ENCODE assay signal across 18 cellular contexts in genomic region chr4:86034616-86035015, GRCh38.
DNase-seq lines count a peak whose midpoint lies in the region; ATAC-seq and TF ChIP-seq lines count a peak whose summit lies in the region.
"Had no signal": no experiment of that assay in that cellular context is flagged by ENCODE, and none has a peak within 500 bp of the region (broad histone marks: within the 10 kb centered on the region; RNA-seq: fewer than 3 reads in every experiment).

No MANE protein-coding gene starts in this region.

- H3K9me3 Mint-ChIP-seq in MCF 10A (ENCODE audit: unreplicated experiment) (no peaks in the 10 kb centered on the region), chondrocyte (ENCODE audit: low read depth) (no peaks in the 10 kb centered on the region)
- no peaks in the 10 kb centered on the region for H3K9me3 Mint-ChIP-seq in stimulated activated naive CD8-positive, alpha-beta T cell treated with anti-CD3 and anti-CD28 coated beads, Interleukin-15, amount 100 ng/mL, for 72 hours
- H3K9me3 Mint-ChIP-seq in activated CD4-positive, alpha-beta T cell treated with anti-CD3 and anti-CD28 coated beads, Interleukin-2, amount 10 ng/mL, durations not matched to agents 24 days and 14 days = no peaks in the 10 kb centered on the region
- H3K9me3 Mint-ChIP-seq: HFFc6 had no signal

- no peak overlapping the region for H3K27ac ChIP-seq in breast epithelium
- H3K27ac ChIP-seq in mesenchymal stem cell (ENCODE audit: low read length, poor library complexity, severe bottlenecking) = no peak overlapping the region
- H3K27ac ChIP-seq: 22Rv1, BLaER1 had no signal

- H3K79me1 ChIP-seq in mesenchymal stem cell (replicated peaks; ENCODE audit: low read length, poor library complexity, severe bottlenecking) = no peaks in the 10 kb centered on the region

- H2BK5ac ChIP-seq in mesenchymal stem cell (ENCODE audit: low read depth, low read length, poor library complexity, severe bottlenecking) = no peak overlapping the region

- H3K4ac ChIP-seq in mesenchymal stem cell (ENCODE audit: low read depth in 1 of 2, low read length in 2 of 2) = no peak overlapping the region

- no peak overlapping the region for H4K91ac ChIP-seq in mesenchymal stem cell (ENCODE audit: low read length)

- no peak overlapping the region for H2AK5ac ChIP-seq in mesenchymal stem cell (ENCODE audit: low read length, severe bottlenecking)

- WGBS in mesenchymal stem cell = 99% methylated on average over 2 of the region's 2 CpGs
- WGBS in lower leg skin, 2 donors = 89 to 92% methylated on average over 2 of the region's 2 CpGs

- H3K18ac ChIP-seq in mesenchymal stem cell (ENCODE audit: low read depth in 1 of 2, low read length in 2 of 2) = peak overlapping the region in 1 of 2 experiments; percentile 80

- no peak for TF ChIP-seq CTCF in MCF 10A (IDR thresholded peaks at IDR 0.05; ENCODE audit: unreplicated experiment)
- TF ChIP-seq CTCF in breast epithelium (IDR thresholded peaks at IDR 0.05) = no peak
- no peak for TF ChIP-seq CTCF in chondrocyte (IDR thresholded peaks at IDR 0.05)
- no peak for TF ChIP-seq CTCF in lower leg skin (IDR thresholded peaks at IDR 0.05)

- no peak overlapping the region for H2BK15ac ChIP-seq in mesenchymal stem cell (ENCODE audit: low read depth, poor library complexity, severe bottlenecking)

- intact Hi-C loops in MCF 10A (cut with micrococcal nuclease) = no loop called here
- intact Hi-C loops in breast epithelium (cut with DNase I; ENCODE audit: low total_unique reads) = no loop called here
- intact Hi-C loops in activated CD4-positive, alpha-beta T cell treated with anti-CD3 and anti-CD28 coated beads, Interleukin-2, amount 10 ng/mL, durations not matched to agents 24 days and 14 days (cut with micrococcal nuclease) = no loop called here
- intact Hi-C loops in lower leg skin (cut with DNase I; ENCODE audit: low total_unique reads) = no loop called here

- H3K14ac ChIP-seq in mesenchymal stem cell (ENCODE audit: low read length in 2 of 2) = no peak overlapping the region

- H3K36me3 ChIP-seq in breast epithelium (no peaks in the 10 kb centered on the region), mesenchymal stem cell (ENCODE audit: control insufficient read depth in 1 of 2, insufficient read depth in 2 of 2, low read depth in 1 of 2, low read length in 2 of 2) (no peaks in the 10 kb centered on the region)
- H3K36me3 ChIP-seq: BLaER1 had no signal

- H3K4me3 ChIP-seq in breast epithelium (no peak overlapping the region), mesenchymal stem cell (ENCODE audit: insufficient read depth in 1 of 2, low read depth in 1 of 2, low read length in 2 of 2) (no peak overlapping the region), lower leg skin (ENCODE audit: low read depth, poor library complexity, severe bottlenecking) (no peak overlapping the region)
- H3K4me3 ChIP-seq: BLaER1 had no signal

- H3K27ac Mint-ChIP-seq in MCF 10A (ENCODE audit: low read depth, unreplicated experiment) (peak overlapping the region; percentile 27), chondrocyte (ENCODE audit: unreplicated experiment) (peak overlapping the region; percentile 25)
- no peak overlapping the region for H3K27ac Mint-ChIP-seq in stimulated activated naive CD8-positive, alpha-beta T cell treated with anti-CD3 and anti-CD28 coated beads, Interleukin-15, amount 100 ng/mL, for 72 hours
- H3K27ac Mint-ChIP-seq in activated CD4-positive, alpha-beta T cell treated with anti-CD3 and anti-CD28 coated beads, Interleukin-2, amount 10 ng/mL, durations not matched to agents 24 days and 14 days = no peak overlapping the region
- H3K27ac Mint-ChIP-seq: CD8-positive, alpha-beta memory T cell; HFFc6 had no signal

- POLR2A ChIA-PET in MCF 10A (lab: Yijun Ruan, JAX) = no interaction called here

- ATAC-seq in GM19023 (IDR thresholded peaks at IDR 0.05; ENCODE audit: unreplicated experiment) = no peak
- no peak for ATAC-seq in stimulated activated naive CD8-positive, alpha-beta T cell treated with anti-CD3 and anti-CD28 coated beads, Interleukin-15, amount 100 ng/mL, for 72 hours
- ATAC-seq: HepG2 had no signal

- H3K27me3 ChIP-seq in breast epithelium = no peaks in the 10 kb centered on the region
- no peaks in the 10 kb centered on the region for H3K27me3 ChIP-seq in mesenchymal stem cell (ENCODE audit: control insufficient read depth in 1 of 2, insufficient read depth in 1 of 2, low read length in 2 of 2)
- H3K27me3 ChIP-seq: BLaER1 had no signal

- H2BK120ac ChIP-seq in mesenchymal stem cell (ENCODE audit: low read depth, low read length) = no peak overlapping the region

- H3K23ac ChIP-seq in mesenchymal stem cell (ENCODE audit: low read length in 2 of 2) = no peak overlapping the region

- no TSS peak for BruUV-seq in MCF 10A (replicated peaks; lab: Mats Ljungman, UMichigan)

- H3K4me2 ChIP-seq in mesenchymal stem cell (ENCODE audit: low read length, poor library complexity, severe bottlenecking) = no peak overlapping the region
- H3K4me2 ChIP-seq: BLaER1 had no signal

- H3K9ac ChIP-seq in mesenchymal stem cell (ENCODE audit: low read length) = peak overlapping the region; percentile 76
- H3K9ac ChIP-seq: BLaER1 had no signal

- CTCF ChIA-PET in MCF 10A (lab: Yijun Ruan, JAX) = no interaction called here

- no peaks in the 10 kb centered on the region for H3K36me3 Mint-ChIP-seq in MCF 10A (ENCODE audit: insufficient read depth, unreplicated experiment)
- no peaks in the 10 kb centered on the region for H3K36me3 Mint-ChIP-seq in chondrocyte (ENCODE audit: low read depth)
- H3K36me3 Mint-ChIP-seq in activated CD4-positive, alpha-beta T cell treated with anti-CD3 and anti-CD28 coated beads, Interleukin-2, amount 10 ng/mL, durations not matched to agents 24 days and 14 days (ENCODE audit: low read depth) = no peaks in the 10 kb centered on the region
- H3K36me3 Mint-ChIP-seq: CD8-positive, alpha-beta memory T cell had no signal

- no peak overlapping the region for H4K8ac ChIP-seq in mesenchymal stem cell (ENCODE audit: low read length)

- no peak overlapping the region for H2AFZ ChIP-seq in mesenchymal stem cell (ENCODE audit: low read depth, low read length)

- no peaks in the 10 kb centered on the region for H3K27me3 Mint-ChIP-seq in MCF 10A (ENCODE audit: insufficient read depth, unreplicated experiment)
- H3K27me3 Mint-ChIP-seq in chondrocyte (ENCODE audit: low read depth) = no peaks in the 10 kb centered on the region
- H3K27me3 Mint-ChIP-seq in stimulated activated naive CD8-positive, alpha-beta T cell treated with anti-CD3 and anti-CD28 coated beads, Interleukin-15, amount 100 ng/mL, for 72 hours = peaks cover 11% of the 10 kb centered on the region
- H3K27me3 Mint-ChIP-seq in activated CD4-positive, alpha-beta T cell treated with anti-CD3 and anti-CD28 coated beads, Interleukin-2, amount 10 ng/mL, durations not matched to agents 24 days and 14 days = no peaks in the 10 kb centered on the region
- H3K27me3 Mint-ChIP-seq: CD8-positive, alpha-beta memory T cell had no signal

- H2BK12ac ChIP-seq in mesenchymal stem cell (ENCODE audit: low read length in 2 of 2) = peak overlapping the region in 1 of 2 experiments; percentile 54

- H3K9me3 ChIP-seq in breast epithelium = no peaks in the 10 kb centered on the region
- H3K9me3 ChIP-seq in mesenchymal stem cell (ENCODE audit: control insufficient read depth, low read length) = no peaks in the 10 kb centered on the region
- H3K9me3 ChIP-seq: BLaER1, Caco-2 had no signal

- H3K4me1 ChIP-seq in breast epithelium = peaks cover 0 to 14% of the 10 kb centered on the region in 2 donors
- peaks cover 7% of the 10 kb centered on the region for H3K4me1 ChIP-seq in mesenchymal stem cell (ENCODE audit: control insufficient read depth, insufficient read depth, low read depth, low read length)
- H3K4me1 ChIP-seq: Caco-2 had no signal

- no peak for TF ChIP-seq POLR2A in breast epithelium (IDR thresholded peaks at IDR 0.05)
- TF ChIP-seq POLR2A in lower leg skin (IDR thresholded peaks at IDR 0.05) = no peak

- no peak overlapping the region for H3K4me3 Mint-ChIP-seq in MCF 10A (ENCODE audit: unreplicated experiment)
- H3K4me3 Mint-ChIP-seq in chondrocyte (ENCODE audit: unreplicated experiment) = no peak overlapping the region
- no peak overlapping the region for H3K4me3 Mint-ChIP-seq in stimulated activated naive CD8-positive, alpha-beta T cell treated with anti-CD3 and anti-CD28 coated beads, Interleukin-15, amount 100 ng/mL, for 72 hours
- no peak overlapping the region for H3K4me3 Mint-ChIP-seq in activated CD4-positive, alpha-beta T cell treated with anti-CD3 and anti-CD28 coated beads, Interleukin-2, amount 10 ng/mL, durations not matched to agents 24 days and 14 days
- H3K4me3 Mint-ChIP-seq: CD8-positive, alpha-beta memory T cell; HFFc6 had no signal

- no peak for DNase-seq in MCF 10A (ENCODE audit: unreplicated experiment)
- no peak for DNase-seq in breast epithelium (ENCODE audit: low spot score in 2 of 2)
- DNase-seq in chondrocyte (ENCODE audit: low spot score) = no peak
- DNase-seq in mesenchymal stem cell = no peak
- no peak for DNase-seq in stimulated activated naive CD8-positive, alpha-beta T cell treated with anti-CD3 and anti-CD28 coated beads, Interleukin-15, amount 100 ng/mL, for 72 hours
- no peak for DNase-seq in activated CD4-positive, alpha-beta T cell treated with anti-CD3 and anti-CD28 coated beads, Interleukin-2, amount 10 ng/mL, durations not matched to agents 24 days and 14 days
- DNase-seq in lower leg skin (ENCODE audit: low spot score in 2 of 2) = no peak
- DNase-seq: AML-193; Caco-2; CD8-positive, alpha-beta memory T cell; DND-41; GDM1; HCEC 1CT; HFFc6 had no signal

- H3K4me1 Mint-ChIP-seq in MCF 10A (ENCODE audit: insufficient read depth, unreplicated experiment) = peaks cover 43% of the 10 kb centered on the region
- peaks cover 66% of the 10 kb centered on the region for H3K4me1 Mint-ChIP-seq in chondrocyte (ENCODE audit: low read depth)
- H3K4me1 Mint-ChIP-seq in stimulated activated naive CD8-positive, alpha-beta T cell treated with anti-CD3 and anti-CD28 coated beads, Interleukin-15, amount 100 ng/mL, for 72 hours = no peaks in the 10 kb centered on the region
- no peaks in the 10 kb centered on the region for H3K4me1 Mint-ChIP-seq in activated CD4-positive, alpha-beta T cell treated with anti-CD3 and anti-CD28 coated beads, Interleukin-2, amount 10 ng/mL, durations not matched to agents 24 days and 14 days
- H3K4me1 Mint-ChIP-seq: CD8-positive, alpha-beta memory T cell had no signal

Comparison
In these comparisons a context has a peak if more than half of its experiments do, and no peak if none do; other contexts are left out.
1. H3K27ac Mint-ChIP-seq: peak in MCF 10A (single experiment) and chondrocyte (single experiment); none in stimulated activated naive CD8-positive, alpha-beta T cell treated with anti-CD3 and anti-CD28 coated beads, Interleukin-15, amount 100 ng/mL, for 72 hours (0 of 2) and activated CD4-positive, alpha-beta T cell treated with anti-CD3 and anti-CD28 coated beads, Interleukin-2, amount 10 ng/mL, durations not matched to agents 24 days and 14 days (single experiment).